ENCODE assay signal across 26 cellular contexts in the genomic region with DNA sequence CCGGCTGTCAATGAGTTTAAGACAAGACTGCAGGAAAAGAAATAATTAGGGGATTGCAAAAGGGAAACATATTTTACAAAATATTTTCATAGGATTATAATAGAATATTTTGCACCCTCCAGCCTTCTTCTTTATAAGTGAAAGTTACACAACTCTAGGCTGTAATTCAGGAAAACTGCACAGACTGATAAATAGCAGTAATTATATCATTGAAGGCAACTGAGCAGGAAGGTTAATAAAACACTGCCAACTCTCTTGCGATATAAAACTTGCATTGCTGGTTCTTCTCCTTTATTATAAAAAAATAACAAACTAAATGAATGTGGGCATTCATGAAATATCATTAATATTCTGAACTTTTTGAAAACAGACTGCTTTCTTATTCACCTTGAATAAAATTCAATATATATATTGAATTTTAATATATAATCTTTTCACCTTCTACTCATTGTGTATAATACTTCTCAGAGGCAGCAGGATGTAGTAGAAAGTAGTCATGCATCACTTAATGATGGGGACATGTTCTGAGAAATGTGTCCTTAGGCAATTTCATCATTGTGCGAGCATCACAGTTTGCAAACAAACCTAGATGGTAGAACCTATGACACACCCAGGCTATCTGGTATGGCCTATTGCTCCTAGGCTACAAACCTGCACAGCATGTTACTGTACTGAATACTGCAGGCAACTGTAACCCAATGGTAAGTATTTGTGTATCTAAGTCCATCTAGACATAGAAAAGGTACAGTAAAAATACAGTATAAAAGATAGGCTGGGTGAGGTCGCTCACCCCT. TPM values are rescaled to one million over a fixed set of nuclear protein-coding genes. Genes with fewer than 3 reads are reported as not detected.
"Had no signal": no experiment of that assay in that cellular context is flagged by ENCODE, and none has a peak within 500 bp of the region (broad histone marks: within the 10 kb centered on the region; RNA-seq: fewer than 3 reads in every experiment).

No MANE protein-coding gene starts in this region.

- H3K4me3 Mint-ChIP-seq: endodermal cell; natural killer cell; stimulated activated naive B cell treated with anti-CD40 and anti-IgM and Interleukin-4, amounts not matched to agents 10 μg/mL and 1 μg/mL and 100 μg/mL, for 72 hours; stimulated activated naive CD8-positive, alpha-beta T cell treated with anti-CD3 and anti-CD28 coated beads, Interleukin-15, Interleukin-2, amounts not matched to agents 100 ng/mL and 50 ng/mL, for 24 hours had no signal

- H3K27me3 ChIP-seq: esophagus squamous epithelium, heart right ventricle, ovary, right lobe of liver, transverse colon had no signal

- H3K4me3 ChIP-seq: esophagus squamous epithelium, heart right ventricle, lower lobe of right lung, ovary, psoas muscle, right lobe of liver, thoracic aorta, transverse colon had no signal

- ATAC-seq: heart right ventricle; left ventricle myocardium superior; lower lobe of right lung; natural killer cell; psoas muscle; right lobe of liver; stimulated activated naive B cell treated with anti-CD40 and anti-IgM and Interleukin-4, amounts not matched to agents 10 μg/mL and 1 μg/mL and 100 μg/mL, for 72 hours had no signal

- H3K36me3 ChIP-seq: esophagus squamous epithelium, heart right ventricle, lower lobe of right lung, ovary, right lobe of liver, thoracic aorta, transverse colon had no signal

- H3K4me1 ChIP-seq: right lobe of liver had no signal

- H3K9me3 ChIP-seq: esophagus squamous epithelium, lower lobe of right lung, ovary, psoas muscle, right lobe of liver, thoracic aorta, transverse colon had no signal

- DNase-seq: cerebellar nuclear complex; cortex of kidney; effector CD8-positive, alpha-beta T cell; endodermal cell; erythroblast; esophagus squamous epithelium; foreskin melanocyte; glutamatergic neuron; heart right ventricle; hippocampal formation; left ventricle myocardium superior; lower lobe of right lung; natural killer cell; occipital lobe; ovary; posterior cingulate gyrus; psoas muscle; retina; right lobe of liver; small intestine; stimulated activated CD4-positive, alpha-beta T cell treated with anti-CD3 and anti-CD28 coated beads, Interleukin-15, amount 100 ng/mL, for 24 hours; stimulated activated CD4-positive, alpha-beta T cell treated with anti-CD3 and anti-CD28 coated beads, Interleukin-2, amount 100 ng/mL, for 48 hours; stimulated activated naive B cell treated with anti-CD40 and anti-IgM and Interleukin-4, amounts not matched to agents 10 μg/mL and 1 μg/mL and 100 μg/mL, for 72 hours; transverse colon had no signal

- H3K27ac ChIP-seq: esophagus squamous epithelium, heart right ventricle, lower lobe of right lung, ovary, psoas muscle, right lobe of liver, thoracic aorta, transverse colon had no signal

- H3K27ac Mint-ChIP-seq: endodermal cell; natural killer cell; stimulated activated naive B cell treated with anti-CD40 and anti-IgM and Interleukin-4, amounts not matched to agents 10 μg/mL and 1 μg/mL and 100 μg/mL, for 72 hours; stimulated activated naive CD8-positive, alpha-beta T cell treated with anti-CD3 and anti-CD28 coated beads, Interleukin-15, Interleukin-2, amounts not matched to agents 100 ng/mL and 50 ng/mL, for 24 hours had no signal

- H3K36me3 Mint-ChIP-seq: natural killer cell had no signal

- H3K4me1 Mint-ChIP-seq: endodermal cell, natural killer cell had no signal

RNA-seq across cellular contexts. Expression of gene STARD13, which starts 24.9 kb away (rescaled TPM):
- total RNA-seq: natural killer cell had no signal
